8 cellular contexts compared by ENCODE assay signal in the genomic region with DNA sequence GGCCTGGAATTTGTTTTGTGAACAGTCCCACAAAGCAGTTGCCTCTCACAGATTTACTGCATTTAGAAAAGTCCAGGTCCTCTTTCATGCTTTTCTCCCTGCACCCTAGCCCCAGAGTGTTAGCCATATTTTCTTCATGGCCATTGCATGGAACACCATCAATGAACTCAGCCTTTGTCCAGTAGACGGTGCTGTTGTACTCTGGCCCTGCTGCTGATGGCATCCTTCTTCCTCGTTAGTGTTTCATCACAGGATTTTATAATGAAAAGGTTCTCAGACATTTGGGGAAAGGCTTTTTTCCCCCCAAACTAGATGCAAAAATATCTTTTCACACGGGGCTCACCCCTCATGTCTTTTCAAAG.
DNase-seq lines count a peak whose midpoint lies in the region; ATAC-seq and TF ChIP-seq lines count a peak whose summit lies in the region.

No MANE protein-coding gene starts in this region.

- DNase-seq in GM04504 (ENCODE audit: low read depth) (peak; percentile 7), HAP-1 (ENCODE audit: low spot score in 2 of 2) (peak; percentile 55 to 77), NCI-H1436 treated with DMSO at 0.1 percent for 48 hours (lab: John Stamatoyannopoulos, UW) (peak; percentile 32), T follicular helper cell (ENCODE audit: low read depth) (peak; percentile 6), mucosa of descending colon (peak in 1 of 3 donors; percentile 50), uterus (no peak)
- DNase-seq in effector CD4-positive, alpha-beta T cell: peak; percentile 3

- H3K9me3 ChIP-seq in HAP-1: no peaks in the 10 kb centered on the region
- no peaks in the 10 kb centered on the region for H3K9me3 ChIP-seq in mucosa of descending colon
- no peaks in the 10 kb centered on the region for H3K9me3 ChIP-seq in uterus

- H3K36me3 ChIP-seq in HAP-1 (replicated peaks) (no peaks in the 10 kb centered on the region), mucosa of descending colon (ENCODE audit: low read depth) (no peaks in the 10 kb centered on the region), uterus (no peaks in the 10 kb centered on the region)

- TF ChIP-seq CTCF in mucosa of descending colon (IDR thresholded peaks at IDR 0.05) (no peak), uterus (IDR thresholded peaks at IDR 0.05) (peak in 1 of 4 experiments; percentile 11)

- TF ChIP-seq POLR2A in uterus (IDR thresholded peaks at IDR 0.05): no peak

- intact Hi-C loops in mucosa of descending colon (cut with DNase I, micrococcal nuclease): no loop called here
- intact Hi-C loops in uterus (cut with DNase I; ENCODE audit: low total_unique reads): no loop called here

- ATAC-seq in mucosa of descending colon (peak; percentile 73), HG02852 (IDR thresholded peaks at IDR 0.05; ENCODE audit: unreplicated experiment) (no peak)

- H3K27me3 ChIP-seq in HAP-1 (ENCODE audit: low read depth) (no peaks in the 10 kb centered on the region), uterus (no peaks in the 10 kb centered on the region)

- H3K4me3 ChIP-seq in HAP-1 (no peak overlapping the region), mucosa of descending colon (no peak overlapping the region), uterus (no peak overlapping the region)

- H3K4me1 ChIP-seq in HAP-1 (peaks cover 7% of the 10 kb centered on the region), mucosa of descending colon (ENCODE audit: low read depth) (no peaks in the 10 kb centered on the region), uterus (no peaks in the 10 kb centered on the region)

- in situ Hi-C loops in HAP-1 (cut with MboI; ENCODE audit: low sequenced_read_pairs): loop anchor here (10.0 kb wide), 1 partner anchor 610 kb away; the partner anchor contains the start of gene DLX5

- H3K27ac ChIP-seq in uterus: no peak overlapping the region

Comparison
In these comparisons a context has a peak if more than half of its experiments do, and no peak if none do; other contexts are left out.
1. DNase-seq: peak in GM04504 (single experiment), HAP-1 (2 of 2), NCI-H1436 treated with DMSO at 0.1 percent for 48 hours (single experiment), T follicular helper cell (single experiment) and effector CD4-positive, alpha-beta T cell (single experiment); none in uterus (0 of 2).